ENCODE assay signal across 1 cellular context in the genomic region with DNA sequence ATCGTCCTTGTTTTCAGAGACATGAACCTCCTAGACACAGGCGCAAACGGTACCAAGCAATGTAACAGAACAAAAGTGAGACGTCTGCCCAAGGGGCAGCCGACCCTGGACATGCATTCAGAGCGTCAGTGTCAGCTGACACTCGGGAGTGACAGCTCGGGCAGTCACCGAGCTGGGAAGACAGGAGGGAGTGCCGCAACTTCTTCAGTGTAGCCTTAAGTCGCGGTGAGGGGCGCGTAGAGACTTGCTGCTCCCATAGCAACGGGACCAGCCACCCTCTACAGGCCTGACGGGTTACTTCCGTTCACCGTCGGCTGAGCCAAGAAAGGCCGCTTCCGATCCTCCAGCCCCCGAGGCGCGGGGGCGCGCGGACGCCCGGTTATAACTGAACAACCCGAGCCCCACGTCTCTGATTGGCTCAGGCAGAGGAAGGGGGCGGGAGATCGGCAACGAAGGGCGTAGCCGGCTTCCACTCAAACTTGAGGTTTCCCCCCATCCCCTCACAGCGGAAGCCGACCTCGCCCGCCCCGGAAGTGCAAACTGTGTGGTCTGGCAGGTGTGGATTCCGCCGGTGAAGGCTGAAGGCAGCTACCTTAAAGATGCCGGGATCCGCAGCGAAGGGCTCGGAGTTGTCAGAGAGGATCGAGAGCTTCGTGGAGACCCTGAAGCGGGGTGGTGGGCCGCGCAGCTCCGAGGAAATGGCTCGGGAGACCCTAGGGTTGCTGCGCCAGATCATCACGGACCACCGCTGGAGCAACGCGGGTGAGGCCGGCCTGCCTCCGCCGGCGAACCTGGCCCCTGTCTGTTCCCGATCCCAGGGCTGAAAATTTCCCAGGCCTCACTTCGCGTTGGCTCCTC.
A peak's percentile ranks its signal among the peaks of the same experiment; 100 is the strongest.
TF ChIP-seq lines count a peak whose summit lies in the region.

A gene (plus strand): TSS at position 530 of the 858 bp plus-strand sequence. CDS start 70 bp downstream, at position 600.

TF ChIP-seq in GM23338, 12 proteins besides CTCF, POLR2A, EP300 and RAD21 (continued from another document):
- peak; percentile 40; the same call in 1 of the 2 replicates for TF ChIP-seq CREB1 (CRISPR knock-in tag; IDR thresholded peaks at IDR 0.05; ENCODE audit: low read depth)
- peak; percentile 68 for TF ChIP-seq POLR2AphosphoS5 (IDR thresholded peaks at IDR 0.05; ENCODE audit: low read depth)
- no peak for TF ChIP-seq STAT1 (IDR thresholded peaks at IDR 0.05; ENCODE audit: unreplicated experiment)
TF ChIP-seq in GM23338: peak in this region for 3.
